Comparison of ENCODE assay signal across 8 cellular contexts in genomic region chr10:102660891-102661613, GRCh38. TPM values are rescaled to one million over a fixed set of nuclear protein-coding genes. Genes with fewer than 3 reads are reported as not detected.
DNase-seq lines count a peak whose midpoint lies in the region; ATAC-seq and TF ChIP-seq lines count a peak whose summit lies in the region.

No MANE protein-coding gene starts in this region.

- no peaks in the 10 kb centered on the region for H3K9me2 ChIP-seq in Loucy (replicated peaks; ENCODE audit: low read depth, low read length)

- no peak overlapping the region for H2AFZ ChIP-seq in Loucy (ENCODE audit: low read length)

- ATAC-seq in GM21723 (IDR thresholded peaks at IDR 0.05; ENCODE audit: unreplicated experiment) (peak; percentile 87), sciatic nerve (peak; percentile 81)

- no peak for TF ChIP-seq CTCF in GM10248 (IDR thresholded peaks at IDR 0.05; ENCODE audit: control extremely low read depth, extremely low read depth, low read depth, missing control alignments)
- TF ChIP-seq CTCF in Loucy (conservative IDR thresholded peaks at IDR 0.05; ENCODE audit: low read length) = no peak

- POLR2A ChIA-PET in GM10248 (lab: Yijun Ruan, JAX) = interaction anchor here (0.9 to 1.6 kb wide), 5 partner anchors 9 to 53 kb away, joined by 3 to 14 read pairs (median 6); partner anchors contain the start of genes ARL3, SFXN2 and TRIM8

- DNase-seq in GM10248 (ENCODE audit: extremely low spot score) = peak; percentile 90
- peak in 2 of 3 experiments; percentile 51 to 67 for DNase-seq in activated CD8-positive, alpha-beta memory T cell treated with anti-CD3 and anti-CD28 coated beads for 48 hours (ENCODE audit: low read depth in 2 of 3, low spot score in 2 of 3)
- DNase-seq in fibroblast of the conjunctiva (ENCODE audit: low read depth) = peak; percentile 63
- DNase-seq in sciatic nerve (ENCODE audit: low spot score) = no peak
- no peak for DNase-seq in posterior vena cava (ENCODE audit: low spot score)
- DNase-seq in foreskin melanocyte = no peak

- CTCF ChIA-PET in GM10248 (lab: Yijun Ruan, JAX) = interaction anchor here (0.9 to 7.3 kb wide), 10 partner anchors 9 to 240 kb away, joined by 3 to 84 read pairs (median 4); partner anchors contain the start of gene TRIM8

- H3K4me3 ChIP-seq in Loucy (ENCODE audit: low read length, poor library complexity, severe bottlenecking) = peak overlapping the region; percentile 66

- intact Hi-C loops in sciatic nerve (cut with DNase I) = no loop called here
- intact Hi-C loops in posterior vena cava (cut with DNase I) = no loop called here

- H3K4me1 ChIP-seq in Loucy (ENCODE audit: insufficient read depth, low read length, poor library complexity, severe bottlenecking) = peaks cover 25% of the 10 kb centered on the region

- H3K79me2 ChIP-seq in Loucy (ENCODE audit: insufficient read depth, low read length) = no peaks in the 10 kb centered on the region; the same call in 1 of the 2 replicates

- no peaks in the 10 kb centered on the region for H3F3A ChIP-seq in Loucy (ENCODE audit: low read depth)

- H4K20me1 ChIP-seq in Loucy (ENCODE audit: insufficient read depth, low read length, poor library complexity, severe bottlenecking) = no peaks in the 10 kb centered on the region

- peak overlapping the region; percentile 74 for H3K9ac ChIP-seq in Loucy (ENCODE audit: low read depth, low read length, poor library complexity, severe bottlenecking)

- no peaks in the 10 kb centered on the region for H3K9me3 ChIP-seq in Loucy (ENCODE audit: insufficient read depth, low read depth, low read length)

- H3K36me3 ChIP-seq in Loucy (ENCODE audit: insufficient read depth, low read length) = peaks cover 27% of the 10 kb centered on the region; the same call in 1 of the 2 replicates

- no peaks in the 10 kb centered on the region for H3K27me3 ChIP-seq in Loucy (ENCODE audit: insufficient read depth, low read length, poor library complexity, severe bottlenecking)

- H3K4me2 ChIP-seq in Loucy (ENCODE audit: low read depth, low read length, poor library complexity, severe bottlenecking) = peak overlapping the region; percentile 75

RNA-seq across cellular contexts. Expression of gene TRIM8, which starts 16.8 kb away (rescaled TPM):
- total RNA-seq in sciatic nerve (164 TPM), posterior vena cava (100 to 1,000 TPM; 122 to 125 TPM)

RNA-seq across cellular contexts. Expression of gene ARL3, which starts 53.1 kb away (rescaled TPM):
- 17.4 TPM for total RNA-seq in sciatic nerve
- total RNA-seq in posterior vena cava = 10 to 100 TPM in 1 of 2 donors, 1 to 10 TPM in 1; 9.7 to 11.6 TPM

RNA-seq across cellular contexts. Expression of gene SFXN2, which starts 53.4 kb away (rescaled TPM):
- total RNA-seq in sciatic nerve = 7.6 TPM
- total RNA-seq in posterior vena cava = 1 to 10 TPM; 2.4 to 6.5 TPM

Comparison
In these comparisons a context has a peak if more than half of its experiments do, and no peak if none do; other contexts are left out.
1. DNase-seq: peak in GM10248 (single experiment), activated CD8-positive, alpha-beta memory T cell treated with anti-CD3 and anti-CD28 coated beads for 48 hours (2 of 3) and fibroblast of the conjunctiva (single experiment); none in sciatic nerve (single experiment), posterior vena cava (single experiment) and foreskin melanocyte (single experiment).